ENCODE assay signal across 16 cellular contexts in genomic region chr22:44438481-44439131, GRCh38. TPM values are rescaled to one million over a fixed set of nuclear protein-coding genes. Genes with fewer than 3 reads are reported as not detected.
A peak's percentile ranks its signal among the peaks of the same experiment; 100 is the strongest.
DNase-seq lines count a peak whose midpoint lies in the region; ATAC-seq and TF ChIP-seq lines count a peak whose summit lies in the region.
"Had no signal": no experiment of that assay in that cellular context is flagged by ENCODE, and none has a peak within 500 bp of the region (broad histone marks: within the 10 kb centered on the region; RNA-seq: fewer than 3 reads in every experiment).

No MANE protein-coding gene starts in this region.

- H3K27ac ChIP-seq in BLaER1, result no peak overlapping the region
- H3K27ac ChIP-seq: RWPE1 had no signal

- peaks cover 50% of the 10 kb centered on the region for H3K4me1 ChIP-seq in BLaER1
- H3K4me1 ChIP-seq: BE2C had no signal

- H3K9me3 ChIP-seq in BLaER1, result no peaks in the 10 kb centered on the region
- H3K9me3 ChIP-seq: BE2C had no signal

- DNase-seq in left kidney (ENCODE audit: low read depth, low spot score) (peak; percentile 70), posterior vena cava (ENCODE audit: low spot score) (peak; percentile 70)
- DNase-seq in stimulated activated naive CD8-positive, alpha-beta T cell treated with anti-CD3 and anti-CD28 coated beads, Interleukin-15, Interleukin-2, amounts not matched to agents 100 U/mL and 50 U/mL, for 24 hours, result no peak
- DNase-seq: BE2C; CD8-positive, alpha-beta T cell; Karpas-422; NCI-H1436; NCI-H1930; NCI-H345; NCI-H526; PC-3 had no signal

- no peaks in the 10 kb centered on the region for H4K20me1 ChIP-seq in BLaER1

- ATAC-seq in GM21717 (IDR thresholded peaks at IDR 0.05; ENCODE audit: unreplicated experiment) (no peak), GM18867 (IDR thresholded peaks at IDR 0.05; ENCODE audit: unreplicated experiment) (no peak)
- ATAC-seq in stimulated activated naive CD8-positive, alpha-beta T cell treated with anti-CD3 and anti-CD28 coated beads, Interleukin-15, Interleukin-2, amounts not matched to agents 100 U/mL and 50 U/mL, for 24 hours, result no peak
- ATAC-seq: CD8-positive, alpha-beta T cell; PC-3 had no signal

- H3K36me3 ChIP-seq in BLaER1, result no peaks in the 10 kb centered on the region
- H3K36me3 ChIP-seq: BE2C had no signal

- TF ChIP-seq EP300 in Ishikawa (IDR thresholded peaks at IDR 0.05; ENCODE audit: borderline replicate concordance), result no peak

- intact Hi-C loops in posterior vena cava (cut with DNase I), result no loop called here

- H3K27me3 ChIP-seq in BLaER1, result no peaks in the 10 kb centered on the region
- H3K27me3 ChIP-seq: BE2C had no signal

- H3K4me3 ChIP-seq in BLaER1, result no peak overlapping the region

- peak overlapping the region; percentile 67 for H3K4me2 ChIP-seq in BLaER1

- TF ChIP-seq RAD21 in Ishikawa (IDR thresholded peaks at IDR 0.05; ENCODE audit: low read depth), result no peak

- no peak overlapping the region for H3K9ac ChIP-seq in BLaER1

TF ChIP-seq in Ishikawa, 13 proteins besides CTCF, POLR2A, EP300 and RAD21:
- TF ChIP-seq TCF12 (IDR thresholded peaks at IDR 0.05; ENCODE audit: low read depth) (no peak), USF1 (IDR thresholded peaks at IDR 0.05) (0 out of 2 replicates have a peak, but pooled peaks have one; percentile 5)
TF ChIP-seq in Ishikawa: peak in this region for 1.

RNA-seq across cellular contexts. Expression of gene RTL6, which starts 59.4 kb away (rescaled TPM):
- total RNA-seq in posterior vena cava, result 10 to 100 TPM; 18.2 to 21.1 TPM
